In genomic region chr5:80301342-80301741, GRCh38 we compare ENCODE assay signal across 2 cellular contexts. TPM values are rescaled to one million over a fixed set of nuclear protein-coding genes. Genes with fewer than 3 reads are reported as not detected.
"Had no signal": no experiment of that assay in that cellular context is flagged by ENCODE, and none has a peak within 500 bp of the region (broad histone marks: within the 10 kb centered on the region; RNA-seq: fewer than 3 reads in every experiment).

No MANE protein-coding gene starts in this region.

RNA-seq across cellular contexts. Expression of gene SPZ1, which starts 18.5 kb away (rescaled TPM):
- total RNA-seq: G401, GM12878 had no signal
